Comparison of ENCODE assay signal across 8 cellular contexts in genomic region chr5:138543730-138544104, GRCh38. TPM values are rescaled to one million over a fixed set of nuclear protein-coding genes. Genes with fewer than 3 reads are reported as not detected.
DNase-seq lines count a peak whose midpoint lies in the region; ATAC-seq and TF ChIP-seq lines count a peak whose summit lies in the region.

No MANE protein-coding gene starts in this region.

- H4K20me1 ChIP-seq in DOHH2 (ENCODE audit: control insufficient read depth, insufficient read depth, low read depth, low read length) = peaks cover 28% of the 10 kb centered on the region

- ATAC-seq in GM19438 (IDR thresholded peaks at IDR 0.05; ENCODE audit: low read depth, unreplicated experiment) = peak; percentile 35
- ATAC-seq in HG03520 (IDR thresholded peaks at IDR 0.05; ENCODE audit: unreplicated experiment) = peak; percentile 32
- peak; percentile 51 to 65 (median 56) for ATAC-seq in right lobe of liver
- peak; percentile 80 to 91 for ATAC-seq in upper lobe of left lung (ENCODE audit: low FRiP score in 2 of 2)

- H3K4me3 ChIP-seq in DOHH2 (ENCODE audit: low read length) (peak overlapping the region; percentile 96), brain microvascular endothelial cell (ENCODE audit: low read depth, low read length) (peak overlapping the region; percentile 97), right lobe of liver (peak overlapping the region; percentile 60 to 98 (median 97)), upper lobe of left lung (peak overlapping the region; percentile 72 to 91 (median 85))

- 0% methylated on average over 8 of the region's 12 CpGs for WGBS in right lobe of liver (ENCODE audit: insufficient coverage, low coverage, low lambda C conversion rate, missing lambda C conversion rate)
- 0% methylated on average over 5 to 12 of the region's 12 CpGs for WGBS in upper lobe of left lung, 2 donors

- TF ChIP-seq EP300 in upper lobe of left lung (IDR thresholded peaks at IDR 0.05) = no peak

- H3F3A ChIP-seq in DOHH2 (ENCODE audit: control insufficient read depth, insufficient read depth) = 0 out of 2 replicates have a peak, but pooled peaks cover 3% of the 10 kb centered on the region

- TF ChIP-seq POLR2A in right lobe of liver (IDR thresholded peaks at IDR 0.05) (no peak), upper lobe of left lung (IDR thresholded peaks at IDR 0.05) (peak in 1 of 4 donors; percentile 48)

- H3K9me2 ChIP-seq in DOHH2 (replicated peaks; ENCODE audit: control insufficient read depth, low read length) = no peaks in the 10 kb centered on the region

- intact Hi-C loops in right lobe of liver (cut with DNase I) = loop anchor here in 1 of 2 donors (10.0 kb wide), 1 partner anchor 89 kb away; no protein-coding TSS in a partner anchor

- H3K9me3 ChIP-seq in DOHH2 (ENCODE audit: control insufficient read depth, insufficient read depth, low read length) (no peaks in the 10 kb centered on the region), right lobe of liver (no peaks in the 10 kb centered on the region), upper lobe of left lung (no peaks in the 10 kb centered on the region)

- TF ChIP-seq CTCF in DOHH2 (IDR thresholded peaks at IDR 0.05; ENCODE audit: low read depth, low read length, poor library complexity, severe bottlenecking) = no peak
- TF ChIP-seq CTCF in brain microvascular endothelial cell (IDR thresholded peaks at IDR 0.05; ENCODE audit: low read depth, low read length, missing control alignments) = no peak
- TF ChIP-seq CTCF in right lobe of liver (IDR thresholded peaks at IDR 0.05) = no peak
- no peak for TF ChIP-seq CTCF in upper lobe of left lung (IDR thresholded peaks at IDR 0.05)

- peak overlapping the region; percentile 64 for H3K27ac ChIP-seq in DOHH2 (ENCODE audit: low read depth, low read length)
- H3K27ac ChIP-seq in brain microvascular endothelial cell = peak overlapping the region; percentile 99
- peak overlapping the region; percentile 94 to 99 (median 97) for H3K27ac ChIP-seq in right lobe of liver
- peak overlapping the region; percentile 98 to 100 (median 98) for H3K27ac ChIP-seq in upper lobe of left lung

- no peaks in the 10 kb centered on the region for H3K27me3 ChIP-seq in DOHH2 (ENCODE audit: control insufficient read depth, low read length)
- no peaks in the 10 kb centered on the region for H3K27me3 ChIP-seq in brain microvascular endothelial cell (replicated peaks)
- no peaks in the 10 kb centered on the region for H3K27me3 ChIP-seq in right lobe of liver
- no peaks in the 10 kb centered on the region for H3K27me3 ChIP-seq in upper lobe of left lung

- DNase-seq in brain microvascular endothelial cell = no peak
- no peak for DNase-seq in right lobe of liver
- no peak for DNase-seq in upper lobe of left lung
- no peak for DNase-seq in NCI-H748 (lab: John Stamatoyannopoulos, UW; ENCODE audit: unreplicated experiment)
- DNase-seq in superior temporal gyrus (ENCODE audit: extremely low spot score) = no peak

- H3K4me1 ChIP-seq in DOHH2 (ENCODE audit: control insufficient read depth, low read length) (peaks cover 50% of the 10 kb centered on the region), right lobe of liver (peaks cover 0 to 36% (median 10%) of the 10 kb centered on the region in 4 donors), upper lobe of left lung (peaks cover 46 to 63% (median 56%) of the 10 kb centered on the region in 4 donors)

- H3K4me2 ChIP-seq in DOHH2 (ENCODE audit: low read length) = peak overlapping the region; percentile 91

- peaks cover 98% of the 10 kb centered on the region for H3K79me2 ChIP-seq in DOHH2 (ENCODE audit: control insufficient read depth, low read length)

- H3K36me3 ChIP-seq in DOHH2 (ENCODE audit: control insufficient read depth, low read length) = peaks cover 62% of the 10 kb centered on the region
- peaks cover 4% of the 10 kb centered on the region for H3K36me3 ChIP-seq in brain microvascular endothelial cell (replicated peaks)
- H3K36me3 ChIP-seq in right lobe of liver = no peaks in the 10 kb centered on the region
- no peaks in the 10 kb centered on the region for H3K36me3 ChIP-seq in upper lobe of left lung

- in situ Hi-C loops in brain microvascular endothelial cell (cut with HindIII; ENCODE audit: low pct_ligation_motif_present, low sequenced_read_pairs) = no loop called here

RNA-seq across cellular contexts. Expression of gene ETF1, which starts 0.7 kb away (rescaled TPM):
- total RNA-seq in right lobe of liver (10 to 100 TPM; 29.5 to 52.1 (median 39.4) TPM), upper lobe of left lung (100 to 1,000 TPM in 2 of 6 donors, 10 to 100 TPM in 4; 22.0 to 147 (median 92.4) TPM)

RNA-seq across cellular contexts. Expression of gene HSPA9, which starts 31.5 kb away (rescaled TPM):
- total RNA-seq in right lobe of liver = 100 to 1,000 TPM; 198 to 459 (median 229) TPM
- total RNA-seq in upper lobe of left lung = 100 to 1,000 TPM in 4 of 6 donors, 10 to 100 TPM in 2; 66.5 to 195 (median 139) TPM

Comparison
In these comparisons a context has a peak if more than half of its experiments do, and no peak if none do; other contexts are left out.
1. ATAC-seq: peak in every context shown above with its lines; median percentile 86 in upper lobe of left lung; 56 in right lobe of liver; 35 in GM19438; 32 in HG03520.